ENCODE assay signal across 8 cellular contexts in genomic region chr15:63504979-63505841, GRCh38. TPM values are rescaled to one million over a fixed set of nuclear protein-coding genes. Genes with fewer than 3 reads are reported as not detected.
A peak's percentile ranks its signal among the peaks of the same experiment; 100 is the strongest.
DNase-seq lines count a peak whose midpoint lies in the region; ATAC-seq and TF ChIP-seq lines count a peak whose summit lies in the region.

No MANE protein-coding gene starts in this region.

- POLR2A ChIA-PET in MCF 10A (lab: Yijun Ruan, JAX) = interaction anchor here (0.6 to 8.7 kb wide), 28 partner anchors 13 to 1501 kb away, joined by 3 to 366 read pairs (median 5); partner anchors contain the start of genes CA12, CIAO2A, FBXL22 and PPIB

- CTCF ChIA-PET in MCF 10A (lab: Yijun Ruan, JAX) = interaction anchor here (0.7 to 4.3 kb wide), 14 partner anchors 9 to 94 kb away, joined by 3 to 34 read pairs (median 5); no protein-coding TSS in a partner anchor

- ATAC-seq in GM21526 (IDR thresholded peaks at IDR 0.05; ENCODE audit: low FRiP score, unreplicated experiment) = peak; percentile 8

- TF ChIP-seq POLR2A in sigmoid colon (IDR thresholded peaks at IDR 0.05) = no peak

- no peak for TF ChIP-seq EP300 in sigmoid colon (IDR thresholded peaks at IDR 0.05)

- H3K4me3 Mint-ChIP-seq in MCF 10A (ENCODE audit: unreplicated experiment) = peak overlapping the region; percentile 87

- H3K9me3 ChIP-seq in iPS-20b (ENCODE audit: insufficient read depth, low read depth, low read length) (no peaks in the 10 kb centered on the region), sigmoid colon (no peaks in the 10 kb centered on the region)

- no TSS peak for BruUV-seq in MCF 10A (replicated peaks; lab: Mats Ljungman, UMichigan)

- WGBS in sigmoid colon, 2 donors = 0% methylated on average over 79 of the region's 79 CpGs

- peak overlapping the region; percentile 66; the same call in 1 of the 2 replicates for H3K9ac ChIP-seq in iPS-20b (ENCODE audit: low read depth, low read length)

- H3K27ac Mint-ChIP-seq in MCF 10A (ENCODE audit: low read depth, unreplicated experiment) = peak overlapping the region; percentile 86

- H3K36me3 ChIP-seq in iPS-20b (ENCODE audit: insufficient read depth, low read depth, low read length) (no peaks in the 10 kb centered on the region), sigmoid colon (no peaks in the 10 kb centered on the region)

- TF ChIP-seq CTCF in LNCaP clone FGC (IDR thresholded peaks at IDR 0.05; ENCODE audit: control insufficient read depth, extremely low read depth, insufficient read depth) (peak; percentile 35), MCF 10A (IDR thresholded peaks at IDR 0.05; ENCODE audit: unreplicated experiment) (no peak), sigmoid colon (IDR thresholded peaks at IDR 0.05) (peak in 3 of 4 experiments; percentile 24 to 53 (median 50))

- H3K4me1 ChIP-seq in iPS-20b (ENCODE audit: insufficient read depth, low read length) (peaks cover 13% of the 10 kb centered on the region), sigmoid colon (peaks cover 5 to 79% (median 68%) of the 10 kb centered on the region in 4 donors)

- no peaks in the 10 kb centered on the region for H3K27me3 Mint-ChIP-seq in MCF 10A (ENCODE audit: insufficient read depth, unreplicated experiment)

- H3K4me1 Mint-ChIP-seq in MCF 10A (ENCODE audit: insufficient read depth, unreplicated experiment) = peaks cover 51% of the 10 kb centered on the region

- intact Hi-C loops in MCF 10A (cut with micrococcal nuclease) (loop anchor here (1.0 to 10.0 kb wide), 2 partner anchors 94 to 100 kb away; no protein-coding TSS in a partner anchor), sigmoid colon (cut with DNase I) (loop anchor here (5.0 kb wide), 1 partner anchor 47 kb away; no protein-coding TSS in a partner anchor)

- H3K9me3 Mint-ChIP-seq in MCF 10A (ENCODE audit: unreplicated experiment) = no peaks in the 10 kb centered on the region

- H3K27ac ChIP-seq in iPS-20b (ENCODE audit: low read length) = no peak overlapping the region
- H3K27ac ChIP-seq in sigmoid colon = peak overlapping the region; percentile 94 to 99 (median 98)

- DNase-seq in DMS114 treated with DMSO at 0.1 percent for 48 hours (lab: John Stamatoyannopoulos, UW; ENCODE audit: unreplicated experiment) = peak; percentile 71
- DNase-seq in LNCaP clone FGC (ENCODE audit: low read depth) = peak; percentile 70
- DNase-seq in SW 1271 (lab: John Stamatoyannopoulos, UW) = peak; percentile 12 to 73
- DNase-seq in MCF 10A (ENCODE audit: unreplicated experiment) = peak; percentile 60
- DNase-seq in sigmoid colon = peak; percentile 82
- DNase-seq in middle frontal gyrus (ENCODE audit: extremely low spot score, low spot score) = no peak

- H3K4me3 ChIP-seq in LNCaP clone FGC (ENCODE audit: low read depth, low read length) (peak overlapping the region; percentile 67), iPS-20b (ENCODE audit: low read length) (peak overlapping the region; percentile 73), sigmoid colon (peak overlapping the region; percentile 75 to 87 (median 80))

- H3K36me3 Mint-ChIP-seq in MCF 10A (ENCODE audit: insufficient read depth, unreplicated experiment) = peaks cover 14% of the 10 kb centered on the region

- H3K27me3 ChIP-seq in iPS-20b (ENCODE audit: insufficient read depth, low read length) (peaks cover 89% of the 10 kb centered on the region), sigmoid colon (no peaks in the 10 kb centered on the region)

RNA-seq across cellular contexts. Expression of gene USP3, which starts 0.8 kb away (rescaled TPM):
- 59.0 and 70.2 TPM in 2 replicates for total RNA-seq in MCF 10A (2022)
- total RNA-seq in sigmoid colon = 10 to 100 TPM; 46.4 to 66.5 (median 64.8) TPM
- polyA plus RNA-seq in sigmoid colon = 10 to 100 TPM; 20.4 to 31.4 (median 26.4) TPM
